Comparison of ENCODE assay signal across 1 cellular context in genomic region chr16:72938426-72939164, GRCh38.
TF ChIP-seq lines count a peak whose summit lies in the region.

No MANE protein-coding gene starts in this region.

TF ChIP-seq in H1, 55 proteins besides CTCF, POLR2A, EP300 and RAD21 (continued from another document):
- TF ChIP-seq CHD7 (IDR thresholded peaks at IDR 0.05; ENCODE audit: insufficient replicate concordance, low read length) (no peak), POU5F1 (IDR thresholded peaks at IDR 0.05; ENCODE audit: low read depth, low read length) (no peak), GABPA (IDR thresholded peaks at IDR 0.05; ENCODE audit: borderline replicate concordance, insufficient read depth, low read length) (no peak), MAX (IDR thresholded peaks at IDR 0.05) (no peak), ATF2 (IDR thresholded peaks at IDR 0.05; ENCODE audit: low read length) (no peak)
TF ChIP-seq in H1: peak in this region for 0.
